In the genomic region with DNA sequence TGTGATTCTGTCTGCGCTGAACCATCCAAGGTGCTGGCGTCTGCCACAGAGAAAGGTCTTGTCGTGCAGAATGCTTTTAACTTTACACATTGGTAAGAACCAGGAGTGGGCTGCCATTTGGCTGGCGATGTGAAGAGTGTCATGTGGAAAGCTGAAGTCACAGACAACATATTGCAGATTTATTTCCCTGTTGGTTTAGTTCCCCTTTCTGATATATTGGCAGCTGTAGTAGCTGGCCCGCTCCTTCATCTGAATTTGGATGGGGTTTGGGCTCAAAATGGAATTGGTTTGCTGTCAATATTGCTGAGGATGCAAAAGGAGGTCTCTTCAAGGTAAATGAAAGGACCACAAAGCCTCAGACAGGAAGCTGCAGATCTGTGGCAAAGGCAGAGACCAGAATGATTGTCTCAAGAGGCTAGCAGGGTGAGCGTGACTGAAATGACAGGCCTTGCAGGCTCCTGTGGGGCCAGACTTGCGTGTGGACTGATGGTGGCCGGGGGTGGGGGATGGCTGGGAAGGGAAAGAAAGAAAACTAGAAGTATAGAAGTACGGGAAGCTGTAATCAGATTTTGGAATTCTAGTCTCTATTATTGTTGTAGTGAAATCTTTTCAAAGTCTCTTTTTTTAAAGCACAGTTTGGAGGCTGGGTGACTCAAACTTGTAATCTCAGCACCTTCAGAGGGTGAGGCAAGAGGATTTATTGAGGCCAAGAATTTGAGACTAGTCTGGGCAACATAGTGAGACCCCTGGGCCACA, we compare ENCODE assay signal across 8 cellular contexts. TPM values are rescaled to one million over a fixed set of nuclear protein-coding genes. Genes with fewer than 3 reads are reported as not detected.
DNase-seq lines count a peak whose midpoint lies in the region; ATAC-seq and TF ChIP-seq lines count a peak whose summit lies in the region.

No MANE protein-coding gene starts in this region.

- DNase-seq in activated CD4-positive, alpha-beta T cell treated with anti-CD3 and anti-CD28 coated beads, Interleukin-2, amount 50 U/mL, for 1 hour: peak; percentile 32
- DNase-seq in natural killer cell (no peak), COLO829 (ENCODE audit: low spot score) (no peak), DMS79 treated with DMSO at 0.1 percent for 48 hours (lab: John Stamatoyannopoulos, UW) (no peak), gastrocnemius medialis (no peak)

- no peaks in the 10 kb centered on the region for H3K36me3 Mint-ChIP-seq in natural killer cell

- in situ Hi-C loops in gastrocnemius medialis (cut with MboI; ENCODE audit: low sequenced_read_pairs in 4 of 4): loop anchor here in 2 of 4 donors (25.0 kb wide), 1 partner anchor 909 kb away; no protein-coding TSS in a partner anchor

- peak overlapping the region; percentile 71 to 82 for H3K27ac Mint-ChIP-seq in natural killer cell

- H3K27ac ChIP-seq in BLaER1 (no peak overlapping the region), gastrocnemius medialis (no peak overlapping the region)

- H3K4me2 ChIP-seq in BLaER1: peak overlapping the region; percentile 81

- no peaks in the 10 kb centered on the region for H3K27me3 Mint-ChIP-seq in natural killer cell (ENCODE audit: low read depth in 2 of 2)

- peak overlapping the region; percentile 62 for H3K4me3 Mint-ChIP-seq in natural killer cell

- H3K4me3 ChIP-seq in BLaER1: no peak overlapping the region
- H3K4me3 ChIP-seq in gastrocnemius medialis: no peak overlapping the region

- no peaks in the 10 kb centered on the region for H3K9me3 Mint-ChIP-seq in natural killer cell

- no peak for TF ChIP-seq POLR2A in gastrocnemius medialis (IDR thresholded peaks at IDR 0.05)

- H3K9me3 ChIP-seq in BLaER1 (no peaks in the 10 kb centered on the region), gastrocnemius medialis (no peaks in the 10 kb centered on the region)

- H3K4me1 ChIP-seq in BLaER1: peaks cover 44% of the 10 kb centered on the region
- peaks cover 0 to under 1% of the 10 kb centered on the region in 2 donors for H3K4me1 ChIP-seq in gastrocnemius medialis

- ATAC-seq in GM19324 (IDR thresholded peaks at IDR 0.05; ENCODE audit: low FRiP score, unreplicated experiment) (peak; percentile 88), HG03175 (IDR thresholded peaks at IDR 0.05; ENCODE audit: unreplicated experiment) (peak; percentile 89), natural killer cell (peak; percentile 64 to 91 (median 81)), gastrocnemius medialis (no peak)

- TF ChIP-seq CTCF in natural killer cell (IDR thresholded peaks at IDR 0.05) (no peak), gastrocnemius medialis (IDR thresholded peaks at IDR 0.05 in 4 of 5, conservative IDR thresholded peaks at IDR 0.05 in 1 of 5) (no peak)

- H3K9ac ChIP-seq in BLaER1: peak overlapping the region; percentile 13; the same call in 1 of the 2 replicates

- intact Hi-C loops in natural killer cell (cut with micrococcal nuclease) (no loop called here), gastrocnemius medialis (cut with DNase I; ENCODE audit: low total_unique reads) (no loop called here)

- H3K27me3 ChIP-seq in BLaER1 (no peaks in the 10 kb centered on the region), gastrocnemius medialis (no peaks in the 10 kb centered on the region)

- H3K36me3 ChIP-seq in BLaER1: no peaks in the 10 kb centered on the region
- no peaks in the 10 kb centered on the region for H3K36me3 ChIP-seq in gastrocnemius medialis

- peaks cover 28 to 32% of the 10 kb centered on the region in 2 donors for H3K4me1 Mint-ChIP-seq in natural killer cell

- H4K20me1 ChIP-seq in BLaER1: no peaks in the 10 kb centered on the region

RNA-seq across cellular contexts. Expression of a gene that starts 25.1 kb away (rescaled TPM):
- total RNA-seq in natural killer cell: 1 to 10 TPM in 2 of 3 donors, under 1 TPM in 1; 0.34 to 1.2 (median 1.1) TPM
- under 1 TPM in 3 of 4 donors, not detected in 1; 0.10 to 0.56 (median 0.22) TPM for total RNA-seq in gastrocnemius medialis

Comparison
In these comparisons a context has a peak if more than half of its experiments do, and no peak if none do; other contexts are left out.
1. ATAC-seq: peak in GM19324 (single experiment), HG03175 (single experiment) and natural killer cell (3 of 3); none in gastrocnemius medialis (0 of 2).